ENCODE assay signal across 8 cellular contexts in genomic region chr14:75277000-75277795, GRCh38. TPM values are rescaled to one million over a fixed set of nuclear protein-coding genes. Genes with fewer than 3 reads are reported as not detected.
DNase-seq lines count a peak whose midpoint lies in the region; ATAC-seq and TF ChIP-seq lines count a peak whose summit lies in the region.

No MANE protein-coding gene starts in this region.

- no peak overlapping the region for H3K27ac Mint-ChIP-seq in activated naive CD8-positive, alpha-beta T cell treated with anti-CD3 and anti-CD28 coated beads for 36 hours
- H3K27ac Mint-ChIP-seq in nephron progenitor cell = peak overlapping the region; percentile 100

- H3K4me3 ChIP-seq in DOHH2 (ENCODE audit: low read length) = peak overlapping the region; percentile 68
- H3K4me3 ChIP-seq in vagina = peak overlapping the region; percentile 87 to 88

- H3K27me3 Mint-ChIP-seq in activated naive CD8-positive, alpha-beta T cell treated with anti-CD3 and anti-CD28 coated beads for 36 hours = peaks cover 59% of the 10 kb centered on the region
- peaks cover 46% of the 10 kb centered on the region for H3K27me3 Mint-ChIP-seq in nephron progenitor cell (ENCODE audit: low read depth, poor library complexity)

- no peaks in the 10 kb centered on the region for H3K9me2 ChIP-seq in DOHH2 (replicated peaks; ENCODE audit: control insufficient read depth, low read length)

- no peaks in the 10 kb centered on the region for H3K79me2 ChIP-seq in DOHH2 (ENCODE audit: control insufficient read depth, low read length)

- no peak; the same call in 1 of the 2 replicates for TF ChIP-seq RAD21 in Ishikawa (IDR thresholded peaks at IDR 0.05; ENCODE audit: low read depth)

- H3K27ac ChIP-seq in DOHH2 (ENCODE audit: low read depth, low read length) (no peak overlapping the region), vagina (peak overlapping the region; percentile 99)

- no peak for TF ChIP-seq EP300 in Ishikawa (IDR thresholded peaks at IDR 0.05; ENCODE audit: borderline replicate concordance)

- H3K9me3 ChIP-seq in DOHH2 (ENCODE audit: control insufficient read depth, insufficient read depth, low read length) (no peaks in the 10 kb centered on the region), vagina (no peaks in the 10 kb centered on the region)

- TF ChIP-seq CTCF in DOHH2 (IDR thresholded peaks at IDR 0.05; ENCODE audit: low read depth, low read length, poor library complexity, severe bottlenecking) (no peak), nephron progenitor cell (IDR thresholded peaks at IDR 0.05) (no peak), vagina (IDR thresholded peaks at IDR 0.05) (no peak)

- H4K20me1 ChIP-seq in DOHH2 (ENCODE audit: control insufficient read depth, insufficient read depth, low read depth, low read length) = peaks cover 13% of the 10 kb centered on the region

- DNase-seq in RKO (ENCODE audit: low spot score) = peak; percentile 87
- DNase-seq in activated naive CD8-positive, alpha-beta T cell treated with anti-CD3 and anti-CD28 coated beads for 36 hours = peak; percentile 61
- peak; percentile 63 for DNase-seq in germinal center (ENCODE audit: low spot score)
- DNase-seq in nephron progenitor cell = peak; percentile 83
- peak in 1 of 2 donors; percentile 97 for DNase-seq in vagina (ENCODE audit: extremely low spot score in 2 of 2)

- no peaks in the 10 kb centered on the region for H3K9me3 Mint-ChIP-seq in activated naive CD8-positive, alpha-beta T cell treated with anti-CD3 and anti-CD28 coated beads for 36 hours
- H3K9me3 Mint-ChIP-seq in nephron progenitor cell = no peaks in the 10 kb centered on the region

- peaks cover 50% of the 10 kb centered on the region for H3K4me1 Mint-ChIP-seq in activated naive CD8-positive, alpha-beta T cell treated with anti-CD3 and anti-CD28 coated beads for 36 hours
- peaks cover 64% of the 10 kb centered on the region for H3K4me1 Mint-ChIP-seq in nephron progenitor cell

- intact Hi-C loops in vagina (cut with DNase I) = loop anchor here (1.0 kb wide), 1 partner anchor 18 kb away; no protein-coding TSS in a partner anchor

- H3K4me2 ChIP-seq in DOHH2 (ENCODE audit: low read length) = peak overlapping the region; percentile 94

- H3K36me3 ChIP-seq in DOHH2 (ENCODE audit: control insufficient read depth, low read length) = no peaks in the 10 kb centered on the region
- H3K36me3 ChIP-seq in vagina = peaks cover 0 to 17% of the 10 kb centered on the region in 2 donors

- H3K36me3 Mint-ChIP-seq in activated naive CD8-positive, alpha-beta T cell treated with anti-CD3 and anti-CD28 coated beads for 36 hours = peaks cover 23% of the 10 kb centered on the region
- H3K36me3 Mint-ChIP-seq in nephron progenitor cell (ENCODE audit: low read depth) = peaks cover 20% of the 10 kb centered on the region

- TF ChIP-seq POLR2A in vagina (IDR thresholded peaks at IDR 0.05) = peak in 1 of 2 donors; percentile 84

- H3K27me3 ChIP-seq in DOHH2 (ENCODE audit: control insufficient read depth, low read length) (peaks cover 83% of the 10 kb centered on the region), vagina (no peaks in the 10 kb centered on the region)

- peak overlapping the region; percentile 94 for H3K4me3 Mint-ChIP-seq in activated naive CD8-positive, alpha-beta T cell treated with anti-CD3 and anti-CD28 coated beads for 36 hours
- peak overlapping the region; percentile 91 for H3K4me3 Mint-ChIP-seq in nephron progenitor cell

- H3F3A ChIP-seq in DOHH2 (ENCODE audit: control insufficient read depth, insufficient read depth) = no peaks in the 10 kb centered on the region

- ATAC-seq in HG02970 (IDR thresholded peaks at IDR 0.05; ENCODE audit: low FRiP score, unreplicated experiment) = no peak

- H3K4me1 ChIP-seq in DOHH2 (ENCODE audit: control insufficient read depth, low read length) (peaks cover 44% of the 10 kb centered on the region), vagina (peaks cover 67% of the 10 kb centered on the region)

TF ChIP-seq in Ishikawa, 13 proteins besides CTCF, POLR2A, EP300 and RAD21:
- TF ChIP-seq TAF1 (IDR thresholded peaks at IDR 0.05; ENCODE audit: low read depth) (0 out of 2 replicates have a peak, but pooled peaks have one; percentile 19), ZBTB7A (IDR thresholded peaks at IDR 0.05; ENCODE audit: low read depth) (peak; percentile 57; the same call in 1 of the 2 replicates), TCF12 (IDR thresholded peaks at IDR 0.05; ENCODE audit: low read depth) (0 out of 2 replicates have a peak, but pooled peaks have one; percentile 29), CEBPB (IDR thresholded peaks at IDR 0.05) (no peak), FOXM1 (IDR thresholded peaks at IDR 0.05; ENCODE audit: borderline replicate concordance, low read depth) (peak; percentile 24; the same call in 1 of the 2 replicates), MAX (IDR thresholded peaks at IDR 0.05) (peak; percentile 69)

RNA-seq across cellular contexts. Expression of gene FOS, which starts 1.4 kb away (rescaled TPM):
- 10 to 100 TPM; 19.5 to 20.0 TPM for total RNA-seq in activated naive CD8-positive, alpha-beta T cell treated with anti-CD3 and anti-CD28 coated beads for 36 hours
- total RNA-seq in vagina = 884 TPM

Comparison
In these comparisons a context has a peak if more than half of its experiments do, and no peak if none do; other contexts are left out.
1. RNA of gene FOS, which starts 1.4 kb away (total RNA-seq): 884 TPM in vagina (single experiment); 19.5 to 20.0 TPM in activated naive CD8-positive, alpha-beta T cell treated with anti-CD3 and anti-CD28 coated beads for 36 hours; every median in the first group is over 10 times any median in the second.